ENCODE assay signal across 24 cellular contexts in genomic region chr4:1518997-1519700, GRCh38.
"Had no signal": no experiment of that assay in that cellular context is flagged by ENCODE, and none has a peak within 500 bp of the region (broad histone marks: within the 10 kb centered on the region; RNA-seq: fewer than 3 reads in every experiment).

No MANE protein-coding gene starts in this region.

- H3K27ac ChIP-seq: breast epithelium, coronary artery, pancreas, right lobe of liver had no signal

- H3K9me3 ChIP-seq: breast epithelium, esophagus squamous epithelium, gastrocnemius medialis, pancreas, right lobe of liver, testis, vagina had no signal

- H3K36me3 ChIP-seq: breast epithelium, esophagus squamous epithelium, gastrocnemius medialis, pancreas, right lobe of liver, vagina had no signal

- H3K27ac Mint-ChIP-seq: activated naive CD4-positive, alpha-beta T cell treated with anti-CD3 and anti-CD28 coated beads, Interleukin-2, amount 10 ng/mL, durations not matched to agents 7 days and 5 days; endodermal cell; T-cell; T-helper 2 cell treated with Interferon-gamma antibody and Interleukin-4, amounts not matched to agents 5 μg/mL and 100 μg/mL, for 36 hours had no signal

- DNase-seq: activated CD4-positive, alpha-beta T cell treated with anti-CD3 and anti-CD28 coated beads, Interleukin-2, amount 50 U/mL, for 4 hours; activated CD8-positive, alpha-beta memory T cell treated with anti-CD3 and anti-CD28 coated beads, Interleukin-2, amount 50 U/mL, for 48 hours; activated naive CD4-positive, alpha-beta T cell treated with anti-CD3 and anti-CD28 coated beads, Interleukin-2, amount 10 ng/mL, durations not matched to agents 7 days and 5 days; activated T-cell treated with anti-CD3 and anti-CD28 coated beads, Interleukin-2, amount 50 U/mL, for 4 hours; endodermal cell; esophagus squamous epithelium; gastrocnemius medialis; head of caudate nucleus; hypothalamus; left colon; naive thymus-derived CD4-positive, alpha-beta T cell; small intestine; stimulated activated CD4-positive, alpha-beta T cell treated with anti-CD3 and anti-CD28 coated beads, Interleukin-15, amount 100 ng/mL, for 24 hours; stimulated activated naive CD4-positive, alpha-beta T cell; T-cell; testis; trophoblast cell had no signal

- H3K36me3 Mint-ChIP-seq: activated naive CD4-positive, alpha-beta T cell treated with anti-CD3 and anti-CD28 coated beads, Interleukin-2, amount 10 ng/mL, durations not matched to agents 7 days and 5 days; naive thymus-derived CD4-positive, alpha-beta T cell; T-cell had no signal

- H3K4me3 ChIP-seq: coronary artery, lung, pancreas, right lobe of liver had no signal

- ATAC-seq: activated T-cell treated with anti-CD3 and anti-CD28 coated beads, Interleukin-2, amount 50 U/mL, for 4 hours; gastrocnemius medialis; left colon; naive thymus-derived CD4-positive, alpha-beta T cell; T-cell had no signal

- H3K4me3 Mint-ChIP-seq: activated naive CD4-positive, alpha-beta T cell treated with anti-CD3 and anti-CD28 coated beads, Interleukin-2, amount 10 ng/mL, durations not matched to agents 7 days and 5 days; activated T-cell treated with anti-CD3 and anti-CD28 coated beads, Interleukin-2, amount 50 U/mL, for 4 hours; endodermal cell had no signal

- H3K27me3 ChIP-seq: pancreas, testis, vagina had no signal

- H3K4me1 ChIP-seq: breast epithelium, gastrocnemius medialis, pancreas, right lobe of liver, testis had no signal

- H3K9me3 Mint-ChIP-seq: activated naive CD4-positive, alpha-beta T cell treated with anti-CD3 and anti-CD28 coated beads, Interleukin-2, amount 10 ng/mL, durations not matched to agents 7 days and 5 days; activated T-cell treated with anti-CD3 and anti-CD28 coated beads, Interleukin-2, amount 50 U/mL, for 4 hours; endodermal cell; T-cell; T-helper 2 cell treated with Interferon-gamma antibody and Interleukin-4, amounts not matched to agents 5 μg/mL and 100 μg/mL, for 36 hours had no signal

- H3K4me1 Mint-ChIP-seq: endodermal cell had no signal
